1 cellular context compared by ENCODE assay signal in the genomic region with DNA sequence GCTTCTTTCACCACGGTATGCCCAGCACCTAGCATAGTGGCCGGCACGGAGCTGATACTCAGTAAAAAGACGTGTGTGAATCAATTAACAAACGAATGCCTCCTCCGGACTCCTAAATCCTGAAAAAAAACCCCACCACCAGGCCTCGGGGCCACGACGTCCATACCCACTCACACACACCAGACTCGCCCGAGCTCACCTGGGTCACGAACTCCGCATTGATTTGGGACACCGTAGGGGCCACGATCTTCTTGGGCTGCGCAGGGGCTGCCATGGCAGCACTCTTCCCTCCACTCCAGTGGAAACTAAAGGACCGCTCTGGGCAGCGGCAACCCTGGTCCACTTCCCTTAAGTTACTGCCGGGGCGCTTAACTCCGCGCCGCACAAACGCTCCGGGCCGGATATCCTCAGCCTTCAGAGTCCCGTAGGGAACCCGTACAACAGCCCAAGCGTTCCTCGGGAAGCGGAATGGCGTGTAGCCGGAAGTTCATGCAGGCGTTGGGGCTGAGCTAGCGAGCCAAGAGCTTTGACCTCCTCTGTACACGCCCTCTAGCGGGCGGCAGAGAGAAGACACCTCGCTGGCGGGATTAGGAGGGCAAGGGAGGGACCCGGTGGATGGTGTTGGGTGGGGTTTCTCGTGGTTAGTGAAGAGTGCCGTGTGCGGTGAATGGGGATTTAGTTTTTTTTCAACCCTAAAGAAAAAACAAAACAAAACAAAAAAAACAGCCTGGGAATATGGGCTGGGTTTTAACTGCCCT.
TF ChIP-seq lines count a peak whose summit lies in the region.

A gene (minus strand): TSS at position 403 of the 758 bp plus-strand sequence. CDS start 129 bp downstream, at position 274.

TF ChIP-seq in HepG2, 621 proteins besides CTCF, POLR2A, EP300 and RAD21 (continued from another document and continues in another):
- TF ChIP-seq, protein P1, sequence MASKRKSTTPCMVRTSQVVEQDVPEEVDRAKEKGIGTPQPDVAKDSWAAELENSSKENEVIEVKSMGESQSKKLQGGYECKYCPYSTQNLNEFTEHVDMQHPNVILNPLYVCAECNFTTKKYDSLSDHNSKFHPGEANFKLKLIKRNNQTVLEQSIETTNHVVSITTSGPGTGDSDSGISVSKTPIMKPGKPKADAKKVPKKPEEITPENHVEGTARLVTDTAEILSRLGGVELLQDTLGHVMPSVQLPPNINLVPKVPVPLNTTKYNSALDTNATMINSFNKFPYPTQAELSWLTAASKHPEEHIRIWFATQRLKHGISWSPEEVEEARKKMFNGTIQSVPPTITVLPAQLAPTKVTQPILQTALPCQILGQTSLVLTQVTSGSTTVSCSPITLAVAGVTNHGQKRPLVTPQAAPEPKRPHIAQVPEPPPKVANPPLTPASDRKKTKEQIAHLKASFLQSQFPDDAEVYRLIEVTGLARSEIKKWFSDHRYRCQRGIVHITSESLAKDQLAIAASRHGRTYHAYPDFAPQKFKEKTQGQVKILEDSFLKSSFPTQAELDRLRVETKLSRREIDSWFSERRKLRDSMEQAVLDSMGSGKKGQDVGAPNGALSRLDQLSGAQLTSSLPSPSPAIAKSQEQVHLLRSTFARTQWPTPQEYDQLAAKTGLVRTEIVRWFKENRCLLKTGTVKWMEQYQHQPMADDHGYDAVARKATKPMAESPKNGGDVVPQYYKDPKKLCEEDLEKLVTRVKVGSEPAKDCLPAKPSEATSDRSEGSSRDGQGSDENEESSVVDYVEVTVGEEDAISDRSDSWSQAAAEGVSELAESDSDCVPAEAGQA (IDR thresholded peaks at IDR 0.05; ENCODE audit: low read depth) = peak; percentile 89
- TF ChIP-seq, protein P1 (CRISPR knock-in tag; IDR thresholded peaks at IDR 0.05; ENCODE audit: borderline replicate concordance) = no peak
- TF ChIP-seq ZNF430 (CRISPR knock-in tag; IDR thresholded peaks at IDR 0.05) (peak; percentile 87; the same call in 1 of the 2 replicates), ZNF737 (CRISPR knock-in tag; IDR thresholded peaks at IDR 0.05; ENCODE audit: borderline replicate concordance) (peak; percentile 41; the same call in 1 of the 2 replicates), ZNF564 (CRISPR knock-in tag; IDR thresholded peaks at IDR 0.05) (no peak), ELF3 (CRISPR knock-in tag; IDR thresholded peaks at IDR 0.05) (peak; percentile 87), SAFB2 (CRISPR knock-in tag; IDR thresholded peaks at IDR 0.05; ENCODE audit: borderline replicate concordance, low read depth) (peak; percentile 54; the same call in 1 of the 2 replicates), RFX3 (CRISPR knock-in tag; IDR thresholded peaks at IDR 0.05) (no peak), ZBTB3 (CRISPR knock-in tag; IDR thresholded peaks at IDR 0.05; ENCODE audit: borderline replicate concordance, low read depth) (no peak), ELF4 (CRISPR knock-in tag; IDR thresholded peaks at IDR 0.05; ENCODE audit: borderline replicate concordance) (peak; percentile 61; the same call in 1 of the 2 replicates), MBNL3 (CRISPR knock-in tag; conservative IDR thresholded peaks at IDR 0.05) (no peak), CBX5 (CRISPR knock-in tag; IDR thresholded peaks at IDR 0.05; ENCODE audit: borderline replicate concordance) (peak; percentile 93), ZFP1 (CRISPR knock-in tag; IDR thresholded peaks at IDR 0.05) (peak; percentile 71; the same call in 1 of the 2 replicates), ZNF7 (CRISPR knock-in tag; IDR thresholded peaks at IDR 0.05) (no peak), ZBTB42 (CRISPR knock-in tag; IDR thresholded peaks at IDR 0.05) (0 out of 2 replicates have a peak, but pooled peaks have one; percentile 59), NFIB (CRISPR knock-in tag; IDR thresholded peaks at IDR 0.05; ENCODE audit: borderline replicate concordance) (no peak), JUNB (CRISPR knock-in tag; IDR thresholded peaks at IDR 0.05; ENCODE audit: borderline replicate concordance) (peak; percentile 53; the same call in 1 of the 2 replicates), ZNF652 (CRISPR knock-in tag; IDR thresholded peaks at IDR 0.05; ENCODE audit: borderline replicate concordance, low read depth) (no peak; the same call in 1 of the 2 replicates), NFKB2 (CRISPR knock-in tag; IDR thresholded peaks at IDR 0.05; ENCODE audit: borderline replicate concordance) (peak; percentile 78; the same call in 1 of the 2 replicates), FOXP1 (IDR thresholded peaks at IDR 0.05) (no peak), FOXP1 (CRISPR knock-in tag; IDR thresholded peaks at IDR 0.05) (peak; percentile 29; the same call in 1 of the 2 replicates), PTBP1 (IDR thresholded peaks at IDR 0.05; ENCODE audit: low read depth, low read length, poor library complexity, severe bottlenecking) (peak; percentile 81), ZNF563 (CRISPR knock-in tag; IDR thresholded peaks at IDR 0.05) (peak; percentile 58; the same call in 1 of the 2 replicates), ZNF788 (CRISPR knock-in tag; IDR thresholded peaks at IDR 0.05; ENCODE audit: borderline replicate concordance) (peak; percentile 96), ZNF205 (CRISPR knock-in tag; IDR thresholded peaks at IDR 0.05) (peak; percentile 81), MEF2D (CRISPR knock-in tag; IDR thresholded peaks at IDR 0.05) (peak; percentile 19; the same call in 1 of the 2 replicates), AGO1 (IDR thresholded peaks at IDR 0.05; ENCODE audit: low read depth, low read length, poor library complexity, severe bottlenecking) (no peak), MYNN (CRISPR knock-in tag; IDR thresholded peaks at IDR 0.05; ENCODE audit: low read depth) (no peak)
- TF ChIP-seq, protein P2, sequence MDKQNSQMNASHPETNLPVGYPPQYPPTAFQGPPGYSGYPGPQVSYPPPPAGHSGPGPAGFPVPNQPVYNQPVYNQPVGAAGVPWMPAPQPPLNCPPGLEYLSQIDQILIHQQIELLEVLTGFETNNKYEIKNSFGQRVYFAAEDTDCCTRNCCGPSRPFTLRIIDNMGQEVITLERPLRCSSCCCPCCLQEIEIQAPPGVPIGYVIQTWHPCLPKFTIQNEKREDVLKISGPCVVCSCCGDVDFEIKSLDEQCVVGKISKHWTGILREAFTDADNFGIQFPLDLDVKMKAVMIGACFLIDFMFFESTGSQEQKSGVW (CRISPR knock-in tag; IDR thresholded peaks at IDR 0.05; ENCODE audit: borderline replicate concordance) = no peak
- TF ChIP-seq, protein P3, sequence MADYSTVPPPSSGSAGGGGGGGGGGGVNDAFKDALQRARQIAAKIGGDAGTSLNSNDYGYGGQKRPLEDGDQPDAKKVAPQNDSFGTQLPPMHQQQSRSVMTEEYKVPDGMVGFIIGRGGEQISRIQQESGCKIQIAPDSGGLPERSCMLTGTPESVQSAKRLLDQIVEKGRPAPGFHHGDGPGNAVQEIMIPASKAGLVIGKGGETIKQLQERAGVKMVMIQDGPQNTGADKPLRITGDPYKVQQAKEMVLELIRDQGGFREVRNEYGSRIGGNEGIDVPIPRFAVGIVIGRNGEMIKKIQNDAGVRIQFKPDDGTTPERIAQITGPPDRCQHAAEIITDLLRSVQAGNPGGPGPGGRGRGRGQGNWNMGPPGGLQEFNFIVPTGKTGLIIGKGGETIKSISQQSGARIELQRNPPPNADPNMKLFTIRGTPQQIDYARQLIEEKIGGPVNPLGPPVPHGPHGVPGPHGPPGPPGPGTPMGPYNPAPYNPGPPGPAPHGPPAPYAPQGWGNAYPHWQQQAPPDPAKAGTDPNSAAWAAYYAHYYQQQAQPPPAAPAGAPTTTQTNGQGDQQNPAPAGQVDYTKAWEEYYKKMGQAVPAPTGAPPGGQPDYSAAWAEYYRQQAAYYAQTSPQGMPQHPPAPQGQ (CRISPR knock-in tag; IDR thresholded peaks at IDR 0.05; ENCODE audit: borderline replicate concordance) = no peak
- TF ChIP-seq, protein P4, sequence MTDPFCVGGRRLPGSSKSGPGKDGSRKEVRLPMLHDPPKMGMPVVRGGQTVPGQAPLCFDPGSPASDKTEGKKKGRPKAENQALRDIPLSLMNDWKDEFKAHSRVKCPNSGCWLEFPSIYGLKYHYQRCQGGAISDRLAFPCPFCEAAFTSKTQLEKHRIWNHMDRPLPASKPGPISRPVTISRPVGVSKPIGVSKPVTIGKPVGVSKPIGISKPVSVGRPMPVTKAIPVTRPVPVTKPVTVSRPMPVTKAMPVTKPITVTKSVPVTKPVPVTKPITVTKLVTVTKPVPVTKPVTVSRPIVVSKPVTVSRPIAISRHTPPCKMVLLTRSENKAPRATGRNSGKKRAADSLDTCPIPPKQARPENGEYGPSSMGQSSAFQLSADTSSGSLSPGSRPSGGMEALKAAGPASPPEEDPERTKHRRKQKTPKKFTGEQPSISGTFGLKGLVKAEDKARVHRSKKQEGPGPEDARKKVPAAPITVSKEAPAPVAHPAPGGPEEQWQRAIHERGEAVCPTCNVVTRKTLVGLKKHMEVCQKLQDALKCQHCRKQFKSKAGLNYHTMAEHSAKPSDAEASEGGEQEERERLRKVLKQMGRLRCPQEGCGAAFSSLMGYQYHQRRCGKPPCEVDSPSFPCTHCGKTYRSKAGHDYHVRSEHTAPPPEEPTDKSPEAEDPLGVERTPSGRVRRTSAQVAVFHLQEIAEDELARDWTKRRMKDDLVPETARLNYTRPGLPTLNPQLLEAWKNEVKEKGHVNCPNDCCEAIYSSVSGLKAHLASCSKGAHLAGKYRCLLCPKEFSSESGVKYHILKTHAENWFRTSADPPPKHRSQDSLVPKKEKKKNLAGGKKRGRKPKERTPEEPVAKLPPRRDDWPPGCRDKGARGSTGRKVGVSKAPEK (CRISPR knock-in tag; IDR thresholded peaks at IDR 0.05; ENCODE audit: borderline replicate concordance) = 0 out of 2 replicates have a peak, but pooled peaks have one; percentile 32
- TF ChIP-seq, protein P5, sequence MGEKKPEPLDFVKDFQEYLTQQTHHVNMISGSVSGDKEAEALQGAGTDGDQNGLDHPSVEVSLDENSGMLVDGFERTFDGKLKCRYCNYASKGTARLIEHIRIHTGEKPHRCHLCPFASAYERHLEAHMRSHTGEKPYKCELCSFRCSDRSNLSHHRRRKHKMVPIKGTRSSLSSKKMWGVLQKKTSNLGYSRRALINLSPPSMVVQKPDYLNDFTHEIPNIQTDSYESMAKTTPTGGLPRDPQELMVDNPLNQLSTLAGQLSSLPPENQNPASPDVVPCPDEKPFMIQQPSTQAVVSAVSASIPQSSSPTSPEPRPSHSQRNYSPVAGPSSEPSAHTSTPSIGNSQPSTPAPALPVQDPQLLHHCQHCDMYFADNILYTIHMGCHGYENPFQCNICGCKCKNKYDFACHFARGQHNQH (CRISPR knock-in tag; IDR thresholded peaks at IDR 0.05) = peak; percentile 93
- TF ChIP-seq, protein P6, sequence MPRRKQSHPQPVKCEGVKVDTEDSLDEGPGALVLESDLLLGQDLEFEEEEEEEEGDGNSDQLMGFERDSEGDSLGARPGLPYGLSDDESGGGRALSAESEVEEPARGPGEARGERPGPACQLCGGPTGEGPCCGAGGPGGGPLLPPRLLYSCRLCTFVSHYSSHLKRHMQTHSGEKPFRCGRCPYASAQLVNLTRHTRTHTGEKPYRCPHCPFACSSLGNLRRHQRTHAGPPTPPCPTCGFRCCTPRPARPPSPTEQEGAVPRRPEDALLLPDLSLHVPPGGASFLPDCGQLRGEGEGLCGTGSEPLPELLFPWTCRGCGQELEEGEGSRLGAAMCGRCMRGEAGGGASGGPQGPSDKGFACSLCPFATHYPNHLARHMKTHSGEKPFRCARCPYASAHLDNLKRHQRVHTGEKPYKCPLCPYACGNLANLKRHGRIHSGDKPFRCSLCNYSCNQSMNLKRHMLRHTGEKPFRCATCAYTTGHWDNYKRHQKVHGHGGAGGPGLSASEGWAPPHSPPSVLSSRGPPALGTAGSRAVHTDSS (CRISPR knock-in tag; conservative IDR thresholded peaks at IDR 0.05) = no peak
- TF ChIP-seq, protein P7, sequence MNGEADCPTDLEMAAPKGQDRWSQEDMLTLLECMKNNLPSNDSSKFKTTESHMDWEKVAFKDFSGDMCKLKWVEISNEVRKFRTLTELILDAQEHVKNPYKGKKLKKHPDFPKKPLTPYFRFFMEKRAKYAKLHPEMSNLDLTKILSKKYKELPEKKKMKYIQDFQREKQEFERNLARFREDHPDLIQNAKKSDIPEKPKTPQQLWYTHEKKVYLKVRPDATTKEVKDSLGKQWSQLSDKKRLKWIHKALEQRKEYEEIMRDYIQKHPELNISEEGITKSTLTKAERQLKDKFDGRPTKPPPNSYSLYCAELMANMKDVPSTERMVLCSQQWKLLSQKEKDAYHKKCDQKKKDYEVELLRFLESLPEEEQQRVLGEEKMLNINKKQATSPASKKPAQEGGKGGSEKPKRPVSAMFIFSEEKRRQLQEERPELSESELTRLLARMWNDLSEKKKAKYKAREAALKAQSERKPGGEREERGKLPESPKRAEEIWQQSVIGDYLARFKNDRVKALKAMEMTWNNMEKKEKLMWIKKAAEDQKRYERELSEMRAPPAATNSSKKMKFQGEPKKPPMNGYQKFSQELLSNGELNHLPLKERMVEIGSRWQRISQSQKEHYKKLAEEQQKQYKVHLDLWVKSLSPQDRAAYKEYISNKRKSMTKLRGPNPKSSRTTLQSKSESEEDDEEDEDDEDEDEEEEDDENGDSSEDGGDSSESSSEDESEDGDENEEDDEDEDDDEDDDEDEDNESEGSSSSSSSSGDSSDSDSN (CRISPR knock-in tag; IDR thresholded peaks at IDR 0.05) = peak; percentile 69
- TF ChIP-seq, protein P8, sequence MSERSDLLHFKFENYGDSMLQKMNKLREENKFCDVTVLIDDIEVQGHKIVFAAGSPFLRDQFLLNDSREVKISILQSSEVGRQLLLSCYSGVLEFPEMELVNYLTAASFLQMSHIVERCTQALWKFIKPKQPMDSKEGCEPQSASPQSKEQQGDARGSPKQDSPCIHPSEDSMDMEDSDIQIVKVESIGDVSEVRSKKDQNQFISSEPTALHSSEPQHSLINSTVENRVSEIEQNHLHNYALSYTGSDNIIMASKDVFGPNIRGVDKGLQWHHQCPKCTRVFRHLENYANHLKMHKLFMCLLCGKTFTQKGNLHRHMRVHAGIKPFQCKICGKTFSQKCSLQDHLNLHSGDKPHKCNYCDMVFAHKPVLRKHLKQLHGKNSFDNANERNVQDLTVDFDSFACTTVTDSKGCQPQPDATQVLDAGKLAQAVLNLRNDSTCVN (CRISPR knock-in tag; IDR thresholded peaks at IDR 0.05; ENCODE audit: borderline replicate concordance) = 0 out of 2 replicates have a peak, but pooled peaks have one; percentile 61
- TF ChIP-seq, protein P9, sequence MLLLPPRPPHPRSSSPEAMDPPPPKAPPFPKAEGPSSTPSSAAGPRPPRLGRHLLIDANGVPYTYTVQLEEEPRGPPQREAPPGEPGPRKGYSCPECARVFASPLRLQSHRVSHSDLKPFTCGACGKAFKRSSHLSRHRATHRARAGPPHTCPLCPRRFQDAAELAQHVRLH (CRISPR knock-in tag; IDR thresholded peaks at IDR 0.05; ENCODE audit: borderline replicate concordance, low read depth) = peak; percentile 85; the same call in 1 of the 2 replicates
